In genomic region chr7:112453505-112454171, GRCh38 we compare ENCODE assay signal across 1 cellular context.
TF ChIP-seq lines count a peak whose summit lies in the region.

No MANE protein-coding gene starts in this region.

TF ChIP-seq in HEK293, 187 proteins besides CTCF, POLR2A, EP300 and RAD21 (continued from another document and continues in another):
- TF ChIP-seq TSHZ1 (tag by site-specific recombination; IDR thresholded peaks at IDR 0.05; ENCODE audit: borderline replicate concordance), result 0 out of 2 replicates have a peak, but pooled peaks have one; percentile 21
- no peak for TF ChIP-seq ZNF792 (tag by site-specific recombination; IDR thresholded peaks at IDR 0.05)
- no peak for TF ChIP-seq ZFP37 (tag by site-specific recombination; IDR thresholded peaks at IDR 0.05)
- TF ChIP-seq ZBTB7A (tag by site-specific recombination; IDR thresholded peaks at IDR 0.05; ENCODE audit: low read depth), result no peak
- TF ChIP-seq ZNF10 (tag by site-specific recombination; IDR thresholded peaks at IDR 0.05), result 0 out of 2 replicates have a peak, but pooled peaks have one; percentile 17
- TF ChIP-seq ZNF274 (IDR thresholded peaks at IDR 0.05; ENCODE audit: low read length), result no peak
- no peak for TF ChIP-seq ZNF274 (tag by site-specific recombination; IDR thresholded peaks at IDR 0.05; ENCODE audit: borderline replicate concordance)
- no peak for TF ChIP-seq ZNF426 (tag by site-specific recombination; IDR thresholded peaks at IDR 0.05)
- TF ChIP-seq ZNF155 (tag by site-specific recombination; IDR thresholded peaks at IDR 0.05), result no peak
- TF ChIP-seq ZNF169 (tag by site-specific recombination; IDR thresholded peaks at IDR 0.05), result no peak
- TF ChIP-seq PRDM2 (tag by site-specific recombination; IDR thresholded peaks at IDR 0.05; ENCODE audit: borderline replicate concordance), result no peak
- TF ChIP-seq TRIM28 (IDR thresholded peaks at IDR 0.05; ENCODE audit: borderline replicate concordance, low read length), result no peak
- TF ChIP-seq ZBTB21 (tag by site-specific recombination; IDR thresholded peaks at IDR 0.05), result peak; percentile 54; the same call in 1 of the 2 replicates
- TF ChIP-seq ZNF157 (tag by site-specific recombination; IDR thresholded peaks at IDR 0.05), result no peak
- TF ChIP-seq ZNF596 (tag by site-specific recombination; IDR thresholded peaks at IDR 0.05), result no peak
- TF ChIP-seq TCF7L2 (IDR thresholded peaks at IDR 0.05; ENCODE audit: borderline replicate concordance, low read depth, low read length), result no peak
- TF ChIP-seq ZNF529 (tag by site-specific recombination; IDR thresholded peaks at IDR 0.05; ENCODE audit: insufficient replicate concordance), result no peak
- no peak for TF ChIP-seq ZNF175 (tag by site-specific recombination; IDR thresholded peaks at IDR 0.05)
- TF ChIP-seq GFI1B (tag by site-specific recombination; IDR thresholded peaks at IDR 0.05), result peak; percentile 70; the same call in 1 of the 2 replicates
- TF ChIP-seq, protein P1, sequence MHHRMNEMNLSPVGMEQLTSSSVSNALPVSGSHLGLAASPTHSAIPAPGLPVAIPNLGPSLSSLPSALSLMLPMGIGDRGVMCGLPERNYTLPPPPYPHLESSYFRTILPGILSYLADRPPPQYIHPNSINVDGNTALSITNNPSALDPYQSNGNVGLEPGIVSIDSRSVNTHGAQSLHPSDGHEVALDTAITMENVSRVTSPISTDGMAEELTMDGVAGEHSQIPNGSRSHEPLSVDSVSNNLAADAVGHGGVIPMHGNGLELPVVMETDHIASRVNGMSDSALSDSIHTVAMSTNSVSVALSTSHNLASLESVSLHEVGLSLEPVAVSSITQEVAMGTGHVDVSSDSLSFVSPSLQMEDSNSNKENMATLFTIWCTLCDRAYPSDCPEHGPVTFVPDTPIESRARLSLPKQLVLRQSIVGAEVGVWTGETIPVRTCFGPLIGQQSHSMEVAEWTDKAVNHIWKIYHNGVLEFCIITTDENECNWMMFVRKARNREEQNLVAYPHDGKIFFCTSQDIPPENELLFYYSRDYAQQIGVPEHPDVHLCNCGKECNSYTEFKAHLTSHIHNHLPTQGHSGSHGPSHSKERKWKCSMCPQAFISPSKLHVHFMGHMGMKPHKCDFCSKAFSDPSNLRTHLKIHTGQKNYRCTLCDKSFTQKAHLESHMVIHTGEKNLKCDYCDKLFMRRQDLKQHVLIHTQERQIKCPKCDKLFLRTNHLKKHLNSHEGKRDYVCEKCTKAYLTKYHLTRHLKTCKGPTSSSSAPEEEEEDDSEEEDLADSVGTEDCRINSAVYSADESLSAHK (tag by site-specific recombination; IDR thresholded peaks at IDR 0.05), result no peak
- no peak for TF ChIP-seq ZNF18 (tag by site-specific recombination; IDR thresholded peaks at IDR 0.05)
- TF ChIP-seq ZNF211 (tag by site-specific recombination; IDR thresholded peaks at IDR 0.05; ENCODE audit: low read depth), result no peak
- TF ChIP-seq ZNF561 (tag by site-specific recombination; IDR thresholded peaks at IDR 0.05; ENCODE audit: borderline replicate concordance), result no peak
- TF ChIP-seq ZNF571 (tag by site-specific recombination; IDR thresholded peaks at IDR 0.05), result no peak
- peak; percentile 83 for TF ChIP-seq SCRT2 (tag by site-specific recombination; IDR thresholded peaks at IDR 0.05)
- TF ChIP-seq KLF8 (tag by site-specific recombination; IDR thresholded peaks at IDR 0.05), result no peak
- TF ChIP-seq ZNF580 (tag by site-specific recombination; IDR thresholded peaks at IDR 0.05), result no peak
- no peak for TF ChIP-seq ZNF560 (tag by site-specific recombination; IDR thresholded peaks at IDR 0.05; ENCODE audit: borderline replicate concordance)
- no peak for TF ChIP-seq SETDB1 (IDR thresholded peaks at IDR 0.05; ENCODE audit: insufficient read length, low read length)
- TF ChIP-seq ZNF518A (tag by site-specific recombination; conservative IDR thresholded peaks at IDR 0.05; ENCODE audit: low read depth), result no peak
- TF ChIP-seq ZNF26 (tag by site-specific recombination; IDR thresholded peaks at IDR 0.05), result no peak
- TF ChIP-seq, protein P2, sequence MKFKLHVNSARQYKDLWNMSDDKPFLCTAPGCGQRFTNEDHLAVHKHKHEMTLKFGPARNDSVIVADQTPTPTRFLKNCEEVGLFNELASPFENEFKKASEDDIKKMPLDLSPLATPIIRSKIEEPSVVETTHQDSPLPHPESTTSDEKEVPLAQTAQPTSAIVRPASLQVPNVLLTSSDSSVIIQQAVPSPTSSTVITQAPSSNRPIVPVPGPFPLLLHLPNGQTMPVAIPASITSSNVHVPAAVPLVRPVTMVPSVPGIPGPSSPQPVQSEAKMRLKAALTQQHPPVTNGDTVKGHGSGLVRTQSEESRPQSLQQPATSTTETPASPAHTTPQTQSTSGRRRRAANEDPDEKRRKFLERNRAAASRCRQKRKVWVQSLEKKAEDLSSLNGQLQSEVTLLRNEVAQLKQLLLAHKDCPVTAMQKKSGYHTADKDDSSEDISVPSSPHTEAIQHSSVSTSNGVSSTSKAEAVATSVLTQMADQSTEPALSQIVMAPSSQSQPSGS (tag by site-specific recombination; IDR thresholded peaks at IDR 0.05; ENCODE audit: low read depth), result peak; percentile 84
- TF ChIP-seq ZNF701 (tag by site-specific recombination; IDR thresholded peaks at IDR 0.05), result no peak
- no peak for TF ChIP-seq KLF10 (tag by site-specific recombination; IDR thresholded peaks at IDR 0.05)
- TF ChIP-seq OSR2 (tag by site-specific recombination; IDR thresholded peaks at IDR 0.05), result no peak
- TF ChIP-seq HOXC10 (CRISPR knock-in tag; IDR thresholded peaks at IDR 0.05), result no peak
- no peak for TF ChIP-seq ZFHX2 (tag by site-specific recombination; conservative IDR thresholded peaks at IDR 0.05)
- TF ChIP-seq ZNF677 (tag by site-specific recombination; IDR thresholded peaks at IDR 0.05), result no peak
- TF ChIP-seq ZNF558 (tag by site-specific recombination; IDR thresholded peaks at IDR 0.05), result no peak
- TF ChIP-seq ZNF776 (tag by site-specific recombination; IDR thresholded peaks at IDR 0.05; ENCODE audit: borderline replicate concordance), result no peak
